In genomic region chr17:81609541-81610353, GRCh38 we compare ENCODE assay signal across 24 cellular contexts. TPM values are rescaled to one million over a fixed set of nuclear protein-coding genes. Genes with fewer than 3 reads are reported as not detected.
DNase-seq lines count a peak whose midpoint lies in the region; ATAC-seq, FAIRE-seq and TF ChIP-seq lines count a peak whose summit lies in the region.
"Had no signal": no experiment of that assay in that cellular context is flagged by ENCODE, and none has a peak within 500 bp of the region (broad histone marks: within the 10 kb centered on the region; RNA-seq: fewer than 3 reads in every experiment).

No MANE protein-coding gene starts in this region.

- TF ChIP-seq CTCF in HCT116 (IDR thresholded peaks at IDR 0.05 in 2 of 3, conservative IDR thresholded peaks at IDR 0.05 in 1 of 3; ENCODE audit: borderline replicate concordance in 1 of 3, insufficient read depth in 1 of 3, low read depth in 2 of 3, low read length in 2 of 3) (no peak), kidney (IDR thresholded peaks at IDR 0.05; ENCODE audit: borderline replicate concordance, extremely low read depth, insufficient read depth) (no peak)

- no peak for TF ChIP-seq POLR2A in HCT116 (IDR thresholded peaks at IDR 0.05; ENCODE audit: borderline replicate concordance, extremely low read depth, insufficient read depth, insufficient read length)

- TSS peak; percentile 13 for BruUV-seq in HCT116 (replicated peaks; lab: Mats Ljungman, UMichigan)

- 0 out of 2 replicates have a peak, but pooled peaks have one; percentile 18 for ATAC-seq in HCT116
- ATAC-seq in activated T-helper 17 cell treated with anti-CD3 and anti-CD28 coated beads, Interleukin-2, amount 50 U/mL, for 72 hours (replicated peaks), result no peak
- ATAC-seq in HG02970 (IDR thresholded peaks at IDR 0.05; ENCODE audit: low FRiP score, unreplicated experiment), result no peak
- ATAC-seq: body of pancreas; CD8-positive, alpha-beta T cell; T-helper 17 cell had no signal

- intact Hi-C loops in HCT116 (cut with micrococcal nuclease) (no loop called here), kidney (cut with DNase I) (no loop called here)

- H3K4me3 ChIP-seq in HCT116 (replicated peaks in 1 of 2; ENCODE audit: low read depth in 1 of 2, low read length in 2 of 2), result no peak overlapping the region
- no peak overlapping the region for H3K4me3 ChIP-seq in kidney (ENCODE audit: low read length in 2 of 2)
- H3K4me3 ChIP-seq: body of pancreas, HAP-1, SK-N-MC, stomach, transverse colon had no signal

- H3K79me2 ChIP-seq in HCT116 (ENCODE audit: insufficient read depth, low read length), result peaks cover 78% of the 10 kb centered on the region

- peak overlapping the region; percentile 38 for H3K27ac Mint-ChIP-seq in activated T-helper 17 cell treated with anti-CD3 and anti-CD28 coated beads, Interleukin-2, amount 50 U/mL, for 72 hours
- H3K27ac Mint-ChIP-seq: activated CD4-positive, alpha-beta T cell treated with anti-CD3 and anti-CD28 coated beads, Interleukin-2, amount 10 ng/mL, durations not matched to agents 7 days and 5 days; CD8-positive, alpha-beta T cell; T-helper 17 cell had no signal

- TF ChIP-seq RAD21 in HCT116 (IDR thresholded peaks at IDR 0.05; ENCODE audit: low read depth), result no peak

- H3K36me3 Mint-ChIP-seq in activated T-helper 17 cell treated with anti-CD3 and anti-CD28 coated beads, Interleukin-2, amount 50 U/mL, for 72 hours (ENCODE audit: low read depth), result peaks cover 96% of the 10 kb centered on the region

- CTCF ChIA-PET in HCT116 (lab: Charles Lee), result no interaction called here

- no peaks in the 10 kb centered on the region for H3K27me3 Mint-ChIP-seq in activated T-helper 17 cell treated with anti-CD3 and anti-CD28 coated beads, Interleukin-2, amount 50 U/mL, for 72 hours
- H3K27me3 Mint-ChIP-seq: activated CD4-positive, alpha-beta T cell treated with anti-CD3 and anti-CD28 coated beads, Interleukin-2, amount 10 ng/mL, durations not matched to agents 7 days and 5 days; T-helper 17 cell had no signal

- H3K4me1 ChIP-seq in HCT116 (ENCODE audit: control insufficient read depth in 1 of 2, insufficient read depth in 2 of 2, low read length in 2 of 2) (no peaks in the 10 kb centered on the region), kidney (ENCODE audit: control insufficient read depth in 1 of 2, insufficient read depth in 1 of 2, low read depth in 1 of 2, low read length in 2 of 2) (peaks cover 2 to 3% of the 10 kb centered on the region in 2 donors)
- H3K4me1 ChIP-seq: body of pancreas, HAP-1 had no signal

- POLR2A ChIA-PET in HCT116 (lab: Charles Lee), result no interaction called here

- H3K27me3 ChIP-seq in HCT116 (ENCODE audit: insufficient read depth, low read length), result no peaks in the 10 kb centered on the region
- H3K27me3 ChIP-seq: body of pancreas, stomach, transverse colon had no signal

- no peak overlapping the region for H3K4me2 ChIP-seq in HCT116 (ENCODE audit: low read length)

- RAD21 ChIA-PET in HCT116 (lab: Charles Lee; ENCODE audit: low non-redundant PET in 1 of 2, low total read pairs in 2 of 2, uncharacterized antibody in 2 of 2, unreplicated experiment in 2 of 2), result no interaction called here

- no peaks in the 10 kb centered on the region for H3K9me3 Mint-ChIP-seq in activated T-helper 17 cell treated with anti-CD3 and anti-CD28 coated beads, Interleukin-2, amount 50 U/mL, for 72 hours
- H3K9me3 Mint-ChIP-seq: activated CD4-positive, alpha-beta T cell treated with anti-CD3 and anti-CD28 coated beads, Interleukin-2, amount 10 ng/mL, durations not matched to agents 7 days and 5 days; CD8-positive, alpha-beta T cell had no signal

- DNase-seq in HCT116 (ENCODE audit: low read depth, low spot score), result no peak
- DNase-seq in kidney, result peak; percentile 15
- no peak for DNase-seq in urothelium cell line (ENCODE audit: low spot score)
- DNase-seq in mucosa of gallbladder (ENCODE audit: low spot score), result no peak
- DNase-seq: activated CD4-positive, alpha-beta T cell treated with anti-CD3 and anti-CD28 coated beads, Interleukin-2, amount 10 ng/mL, durations not matched to agents 7 days and 5 days; activated CD8-positive, alpha-beta memory T cell treated with anti-CD3 and anti-CD28 coated beads, Interleukin-2, amount 50 U/mL, for 4 hours; body of pancreas; CD8-positive, alpha-beta T cell; DMS53; foreskin melanocyte; GDM1; MM.1S; NCI-H1436 treated with DMSO at 0.1 percent for 48 hours; NCI-H524 treated with DMSO at 0.1 percent for 48 hours; occipital lobe; stomach; T-helper 17 cell; transverse colon had no signal

- no peak overlapping the region for H3K9ac ChIP-seq in HCT116 (ENCODE audit: low read length)
- no peak overlapping the region for H3K9ac ChIP-seq in kidney (ENCODE audit: low read length in 2 of 2)

- FAIRE-seq in kidney (lab: Jason Lieb, UNC) (no peak), urothelium cell line (lab: Jason Lieb, UNC) (no peak)

- H3K4me1 Mint-ChIP-seq in activated T-helper 17 cell treated with anti-CD3 and anti-CD28 coated beads, Interleukin-2, amount 50 U/mL, for 72 hours, result peaks cover 24% of the 10 kb centered on the region

- H3K4me3 Mint-ChIP-seq in activated T-helper 17 cell treated with anti-CD3 and anti-CD28 coated beads, Interleukin-2, amount 50 U/mL, for 72 hours, result no peak overlapping the region
- H3K4me3 Mint-ChIP-seq: activated CD4-positive, alpha-beta T cell treated with anti-CD3 and anti-CD28 coated beads, Interleukin-2, amount 10 ng/mL, durations not matched to agents 7 days and 5 days; CD8-positive, alpha-beta T cell; T-helper 17 cell had no signal

- no peak overlapping the region for H3K27ac ChIP-seq in HCT116 (ENCODE audit: low read depth, low read length)
- no peak overlapping the region for H3K27ac ChIP-seq in kidney (ENCODE audit: low read depth in 2 of 2, low read length in 2 of 2)
- H3K27ac ChIP-seq: body of pancreas, SK-N-MC, stomach, transverse colon had no signal

- H3K36me3 ChIP-seq in HCT116 (ENCODE audit: control insufficient read depth in 1 of 2, insufficient read depth in 2 of 2, low read length in 2 of 2) (peaks cover 45 to 67% of the 10 kb centered on the region in 2 experiments), kidney (ENCODE audit: control insufficient read depth in 1 of 2, insufficient read depth in 2 of 2, low read length in 2 of 2) (peaks cover 30 to 56% of the 10 kb centered on the region in 2 donors)

- no peaks in the 10 kb centered on the region; the same call in 1 of the 2 replicates for H4K20me1 ChIP-seq in HCT116 (ENCODE audit: insufficient read depth)

- H2AFZ ChIP-seq in HCT116 (ENCODE audit: low read depth, low read length, poor library complexity, severe bottlenecking), result no peak overlapping the region

- H3K9me3 ChIP-seq in HCT116 (ENCODE audit: control insufficient read depth in 1 of 2, insufficient read depth in 1 of 2, low read depth in 1 of 2, low read length in 2 of 2) (no peaks in the 10 kb centered on the region), kidney (ENCODE audit: control insufficient read depth in 1 of 2, low read length in 2 of 2) (no peaks in the 10 kb centered on the region)
- H3K9me3 ChIP-seq: body of pancreas, HAP-1, stomach, transverse colon had no signal

- H3K9me2 ChIP-seq in HCT116 (ENCODE audit: insufficient read depth), result no peaks in the 10 kb centered on the region

TF ChIP-seq in HCT116, 20 proteins besides CTCF, POLR2A, EP300 and RAD21:
- TF ChIP-seq POLR2AphosphoS5 (IDR thresholded peaks at IDR 0.05; ENCODE audit: low read depth, low read length) (no peak), ELF1 (IDR thresholded peaks at IDR 0.05; ENCODE audit: borderline replicate concordance, low read depth) (no peak), YY1 (IDR thresholded peaks at IDR 0.05; ENCODE audit: extremely low read depth, insufficient replicate concordance, low read depth, low read length) (no peak)
- TF ChIP-seq, protein P1, sequence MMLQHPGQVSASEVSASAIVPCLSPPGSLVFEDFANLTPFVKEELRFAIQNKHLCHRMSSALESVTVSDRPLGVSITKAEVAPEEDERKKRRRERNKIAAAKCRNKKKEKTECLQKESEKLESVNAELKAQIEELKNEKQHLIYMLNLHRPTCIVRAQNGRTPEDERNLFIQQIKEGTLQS (IDR thresholded peaks at IDR 0.05), result no peak

RNA-seq across cellular contexts. Expression of gene NPLOC4, which starts 27.2 kb away (rescaled TPM):
- 137 TPM for total RNA-seq in HCT116 (2021; ENCODE audit: unreplicated experiment)
- 71.3 and 75.9 TPM in 2 replicates for polyA plus RNA-seq in HCT116 (2012)
- total RNA-seq in activated T-helper 17 cell treated with anti-CD3 and anti-CD28 coated beads, Interleukin-2, amount 50 U/mL, for 72 hours, result 100 to 1,000 TPM; 101 to 103 TPM
- total RNA-seq in kidney, result 86.4 TPM
- 41.5 TPM for polyA plus RNA-seq in kidney (ENCODE audit: insufficient read depth, low read depth, low replicate concordance)
- total RNA-seq in mucosa of gallbladder, result 79.4 TPM

RNA-seq across cellular contexts. Expression of gene TSPAN10, which starts 27.2 kb away (rescaled TPM):
- 2.3 TPM for total RNA-seq in HCT116 (2021; ENCODE audit: unreplicated experiment)
- polyA plus RNA-seq in HCT116 (2012), result 0.80 and 1.1 TPM in 2 replicates
- total RNA-seq in activated T-helper 17 cell treated with anti-CD3 and anti-CD28 coated beads, Interleukin-2, amount 50 U/mL, for 72 hours, result 1 to 10 TPM in 1 of 2 donors, under 1 TPM in 1; 0.30 to 1.4 TPM
- total RNA-seq in kidney, result 2.1 TPM
- 1.9 TPM for polyA plus RNA-seq in kidney (ENCODE audit: insufficient read depth, low read depth, low replicate concordance)
- 1.6 TPM for total RNA-seq in mucosa of gallbladder
- total RNA-seq: stomach had no signal

RNA-seq across cellular contexts. Expression of gene PDE6G, which starts 46.6 kb away (rescaled TPM):
- not detected for total RNA-seq in HCT116 (2021; ENCODE audit: unreplicated experiment)
- polyA plus RNA-seq in HCT116 (2012), result 0.10 TPM in 1 of 2 replicates, not detected in the other
- 1 to 10 TPM in 1 of 2 donors, under 1 TPM in 1; 0.89 to 1.6 TPM for total RNA-seq in activated T-helper 17 cell treated with anti-CD3 and anti-CD28 coated beads, Interleukin-2, amount 50 U/mL, for 72 hours
- 3.2 TPM for total RNA-seq in kidney
- polyA plus RNA-seq in kidney (ENCODE audit: insufficient read depth, low read depth, low replicate concordance), result 5.4 TPM
- total RNA-seq in mucosa of gallbladder, result 0.32 TPM
- total RNA-seq: body of pancreas, chondrocyte, occipital lobe, renal cortical epithelial cell, transverse colon had no signal

RNA-seq across cellular contexts. Expression of gene OXLD1, which starts 56.7 kb away (rescaled TPM):
- total RNA-seq in HCT116 (2021; ENCODE audit: unreplicated experiment) (75.9 TPM), kidney (28.2 TPM), mucosa of gallbladder (38.4 TPM)
- 79.6 and 84.0 TPM in 2 replicates for polyA plus RNA-seq in HCT116 (2012)
- 10 to 100 TPM; 18.4 to 40.3 TPM for total RNA-seq in activated T-helper 17 cell treated with anti-CD3 and anti-CD28 coated beads, Interleukin-2, amount 50 U/mL, for 72 hours
- polyA plus RNA-seq in kidney (ENCODE audit: insufficient read depth, low read depth, low replicate concordance), result 51.9 TPM

RNA-seq across cellular contexts. Expression of gene CCDC137, which starts 56.8 kb away (rescaled TPM):
- total RNA-seq in HCT116 (2021; ENCODE audit: unreplicated experiment), result 77.5 TPM
- 39.7 and 42.4 TPM in 2 replicates for polyA plus RNA-seq in HCT116 (2012)
- total RNA-seq in activated T-helper 17 cell treated with anti-CD3 and anti-CD28 coated beads, Interleukin-2, amount 50 U/mL, for 72 hours, result 10 to 100 TPM; 29.6 to 48.6 TPM
- total RNA-seq in kidney, result 18.8 TPM
- 14.7 TPM for polyA plus RNA-seq in kidney (ENCODE audit: insufficient read depth, low read depth, low replicate concordance)
- total RNA-seq in mucosa of gallbladder, result 20.3 TPM
